In genomic region chr7:79736418-79736817, GRCh38 we compare ENCODE assay signal across 30 cellular contexts.
"Had no signal": no experiment of that assay in that cellular context is flagged by ENCODE, and none has a peak within 500 bp of the region (broad histone marks: within the 10 kb centered on the region; RNA-seq: fewer than 3 reads in every experiment).

No MANE protein-coding gene starts in this region.

- H3K79me2 ChIP-seq: parathyroid adenoma had no signal

- H2AFZ ChIP-seq: parathyroid adenoma had no signal

- H3K9me3 ChIP-seq: neutrophil, ovary, testis, upper lobe of right lung, uterus had no signal

- H3K4me3 ChIP-seq: ovary, psoas muscle, skin epidermis, smooth muscle cell, spleen, suprapubic skin, testis, tibial artery, transverse colon, upper lobe of right lung, uterus had no signal

- ATAC-seq: naive thymus-derived CD8-positive, alpha-beta T cell; natural killer cell treated with Interleukin-12 subunit alpha and Interleukin-12 subunit beta and Interleukin-15 and Interleukin-18, amount 100 ng/mL, for 72 hours; psoas muscle; right cardiac atrium; sciatic nerve; stimulated activated memory B cell treated with anti-CD40 and anti-IgM and Interleukin-4, amounts not matched to agents 10 μg/mL and 1 μg/mL and 100 μg/mL, for 72 hours; stimulated activated naive CD8-positive, alpha-beta T cell treated with anti-CD3 and anti-CD28 coated beads, Interleukin-15, amount 100 ng/mL, for 72 hours; stimulated activated naive CD8-positive, alpha-beta T cell treated with anti-CD3 and anti-CD28 coated beads, Interleukin-15, Interleukin-2, amounts not matched to agents 100 U/mL and 50 U/mL, for 24 hours; upper lobe of right lung had no signal

- H3K4me1 ChIP-seq: parathyroid adenoma, psoas muscle, spleen, suprapubic skin, testis, tibial artery, transverse colon, upper lobe of right lung, uterus had no signal

- H3K4me2 ChIP-seq: smooth muscle cell had no signal

- H3K27me3 ChIP-seq: neutrophil, ovary, spleen, suprapubic skin, testis, tibial artery, transverse colon, upper lobe of right lung, uterus had no signal

- DNase-seq: naive thymus-derived CD8-positive, alpha-beta T cell; nephron progenitor cell; nucleus accumbens; ovary; posterior cingulate gyrus; psoas muscle; right cardiac atrium; spleen; stimulated activated CD4-positive, alpha-beta T cell treated with anti-CD3 and anti-CD28 coated beads, Interleukin-12 subunit alpha, Interleukin-12 subunit beta, amount 100 ng/mL, for 4 hours; stimulated activated CD4-positive, alpha-beta T cell treated with anti-CD3 and anti-CD28 coated beads, Interleukin-1b, Interleukin-23, amount 100 ng/mL, for 48 hours; stimulated activated CD4-positive, alpha-beta T cell treated with anti-CD3 and anti-CD28 coated beads, Interleukin-4, amount 100 ng/mL, for 1 hour; stimulated activated CD4-positive, alpha-beta T cell treated with anti-CD3 and anti-CD28 coated beads, Interleukin-4, amount 100 ng/mL, for 4 hours; stimulated activated CD8-positive, alpha-beta memory T cell treated with anti-CD3 and anti-CD28 coated beads, Interleukin-4, amount 100 ng/mL, for 48 hours; stimulated activated naive CD4-positive, alpha-beta T cell; stimulated activated naive CD8-positive, alpha-beta T cell treated with anti-CD3 and anti-CD28 coated beads, Interleukin-15, amount 100 ng/mL, for 72 hours; stimulated activated naive CD8-positive, alpha-beta T cell treated with anti-CD3 and anti-CD28 coated beads, Interleukin-15, Interleukin-2, amounts not matched to agents 100 U/mL and 50 U/mL, for 24 hours; substantia nigra; testis; tibial artery; transverse colon; upper lobe of right lung; uterus had no signal

- H3K27ac ChIP-seq: neutrophil, ovary, parathyroid adenoma, psoas muscle, skin epidermis, spleen, suprapubic skin, testis, tibial artery, transverse colon, upper lobe of right lung, uterus had no signal

- H3K36me3 ChIP-seq: neutrophil, ovary, spleen, suprapubic skin, tibial artery, transverse colon, upper lobe of right lung, uterus had no signal

- H3K9ac ChIP-seq: parathyroid adenoma had no signal
